Comparison of ENCODE assay signal across 1 cellular context in genomic region chr12:12612403-12612802, GRCh38.
TF ChIP-seq lines count a peak whose summit lies in the region.

No MANE protein-coding gene starts in this region.

TF ChIP-seq in HepG2, 621 proteins besides CTCF, POLR2A, EP300 and RAD21 (continued from another document):
- peak; percentile 40; the same call in 1 of the 2 replicates for TF ChIP-seq POLR2G (IDR thresholded peaks at IDR 0.05; ENCODE audit: low read depth, low read length)
- no peak for TF ChIP-seq LBX2 (CRISPR knock-in tag; IDR thresholded peaks at IDR 0.05; ENCODE audit: borderline replicate concordance)
- TF ChIP-seq DRAP1 (CRISPR knock-in tag; IDR thresholded peaks at IDR 0.05): 0 out of 2 replicates have a peak, but pooled peaks have one; percentile 58
- TF ChIP-seq ZNF850 (CRISPR knock-in tag; conservative IDR thresholded peaks at IDR 0.05): 0 out of 2 replicates have a peak, but pooled peaks have one; percentile 13
TF ChIP-seq in HepG2: peak in this region for 7.
